In the genomic region with DNA sequence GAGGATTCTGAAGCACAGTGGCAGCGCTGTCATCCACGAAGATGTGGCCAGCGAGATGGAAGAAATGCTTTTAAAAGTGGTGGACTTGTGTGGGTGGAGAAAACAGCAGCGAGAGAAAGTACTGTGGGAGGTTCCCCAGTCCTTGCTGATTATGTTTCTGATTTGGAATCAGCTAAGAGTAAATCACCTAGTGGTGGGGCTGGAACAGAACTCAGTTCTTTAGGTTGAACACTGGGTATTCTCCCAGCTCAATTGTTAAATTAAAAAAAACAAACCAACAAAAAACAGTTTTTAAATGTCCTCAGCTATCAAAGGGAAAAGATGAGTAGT, we compare ENCODE assay signal across 1 cellular context.
TF ChIP-seq lines count a peak whose summit lies in the region.

No MANE protein-coding gene starts in this region.

TF ChIP-seq in HEK293, 187 proteins besides CTCF, POLR2A, EP300 and RAD21 (continued from another document):
- TF ChIP-seq, protein P1, sequence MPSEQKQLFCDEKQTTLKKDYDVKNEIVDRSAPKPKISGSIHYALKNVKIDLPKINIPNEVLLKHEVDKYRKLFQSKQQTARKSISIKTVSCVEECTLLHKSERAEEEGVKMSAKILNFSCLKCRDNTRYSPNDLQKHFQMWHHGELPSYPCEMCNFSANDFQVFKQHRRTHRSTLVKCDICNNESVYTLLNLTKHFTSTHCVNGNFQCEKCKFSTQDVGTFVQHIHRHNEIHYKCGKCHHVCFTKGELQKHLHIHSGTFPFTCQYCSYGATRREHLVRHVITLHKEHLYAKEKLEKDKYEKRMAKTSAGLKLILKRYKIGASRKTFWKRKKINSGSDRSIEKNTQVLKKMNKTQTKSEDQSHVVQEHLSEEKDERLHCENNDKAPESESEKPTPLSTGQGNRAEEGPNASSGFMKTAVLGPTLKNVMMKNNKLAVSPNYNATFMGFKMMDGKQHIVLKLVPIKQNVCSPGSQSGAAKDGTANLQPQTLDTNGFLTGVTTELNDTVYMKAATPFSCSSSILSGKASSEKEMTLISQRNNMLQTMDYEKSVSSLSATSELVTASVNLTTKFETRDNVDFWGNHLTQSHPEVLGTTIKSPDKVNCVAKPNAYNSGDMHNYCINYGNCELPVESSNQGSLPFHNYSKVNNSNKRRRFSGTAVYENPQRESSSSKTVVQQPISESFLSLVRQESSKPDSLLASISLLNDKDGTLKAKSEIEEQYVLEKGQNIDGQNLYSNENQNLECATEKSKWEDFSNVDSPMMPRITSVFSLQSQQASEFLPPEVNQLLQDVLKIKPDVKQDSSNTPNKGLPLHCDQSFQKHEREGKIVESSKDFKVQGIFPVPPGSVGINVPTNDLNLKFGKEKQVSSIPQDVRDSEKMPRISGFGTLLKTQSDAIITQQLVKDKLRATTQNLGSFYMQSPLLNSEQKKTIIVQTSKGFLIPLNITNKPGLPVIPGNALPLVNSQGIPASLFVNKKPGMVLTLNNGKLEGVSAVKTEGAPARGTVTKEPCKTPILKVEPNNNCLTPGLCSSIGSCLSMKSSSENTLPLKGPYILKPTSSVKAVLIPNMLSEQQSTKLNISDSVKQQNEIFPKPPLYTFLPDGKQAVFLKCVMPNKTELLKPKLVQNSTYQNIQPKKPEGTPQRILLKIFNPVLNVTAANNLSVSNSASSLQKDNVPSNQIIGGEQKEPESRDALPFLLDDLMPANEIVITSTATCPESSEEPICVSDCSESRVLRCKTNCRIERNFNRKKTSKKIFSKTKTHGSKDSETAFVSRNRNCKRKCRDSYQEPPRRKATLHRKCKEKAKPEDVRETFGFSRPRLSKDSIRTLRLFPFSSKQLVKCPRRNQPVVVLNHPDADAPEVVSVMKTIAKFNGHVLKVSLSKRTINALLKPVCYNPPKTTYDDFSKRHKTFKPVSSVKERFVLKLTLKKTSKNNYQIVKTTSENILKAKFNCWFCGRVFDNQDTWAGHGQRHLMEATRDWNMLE (tag by site-specific recombination; conservative IDR thresholded peaks at IDR 0.05; ENCODE audit: low read depth), result no peak
- TF ChIP-seq ZNF133 (tag by site-specific recombination; IDR thresholded peaks at IDR 0.05) (no peak), ZNF560 (tag by site-specific recombination; IDR thresholded peaks at IDR 0.05; ENCODE audit: borderline replicate concordance) (no peak), ZNF76 (tag by site-specific recombination; IDR thresholded peaks at IDR 0.05; ENCODE audit: borderline replicate concordance, low read depth) (no peak), ZNF10 (tag by site-specific recombination; IDR thresholded peaks at IDR 0.05) (peak; percentile 29; the same call in 1 of the 2 replicates), ZNF221 (tag by site-specific recombination; IDR thresholded peaks at IDR 0.05; ENCODE audit: borderline replicate concordance) (no peak), ZNF785 (tag by site-specific recombination; IDR thresholded peaks at IDR 0.05) (no peak), KLF9 (tag by site-specific recombination; IDR thresholded peaks at IDR 0.05; ENCODE audit: low read depth) (no peak), SCRT1 (tag by site-specific recombination; IDR thresholded peaks at IDR 0.05; ENCODE audit: borderline replicate concordance) (no peak), ZBTB48 (tag by site-specific recombination; IDR thresholded peaks at IDR 0.05) (no peak), ZNF544 (tag by site-specific recombination; IDR thresholded peaks at IDR 0.05) (no peak), EGR2 (tag by site-specific recombination; IDR thresholded peaks at IDR 0.05; ENCODE audit: low read depth) (peak; percentile 63), ZNF792 (tag by site-specific recombination; IDR thresholded peaks at IDR 0.05) (no peak), MEIS1 (CRISPR knock-in tag; IDR thresholded peaks at IDR 0.05; ENCODE audit: borderline replicate concordance) (no peak), KLF7 (tag by site-specific recombination; IDR thresholded peaks at IDR 0.05; ENCODE audit: borderline replicate concordance) (no peak), ZNF549 (tag by site-specific recombination; IDR thresholded peaks at IDR 0.05) (no peak), ZBTB1 (tag by site-specific recombination; IDR thresholded peaks at IDR 0.05) (no peak), ZNF391 (tag by site-specific recombination; IDR thresholded peaks at IDR 0.05; ENCODE audit: borderline replicate concordance, low read depth) (no peak), SALL2 (tag by site-specific recombination; IDR thresholded peaks at IDR 0.05; ENCODE audit: borderline replicate concordance) (no peak), SP2 (tag by site-specific recombination; IDR thresholded peaks at IDR 0.05) (no peak), ZNF24 (tag by site-specific recombination; IDR thresholded peaks at IDR 0.05) (no peak), ZNF341 (tag by site-specific recombination; IDR thresholded peaks at IDR 0.05; ENCODE audit: low read depth) (peak; percentile 55; the same call in 1 of the 2 replicates), ZNF707 (tag by site-specific recombination; IDR thresholded peaks at IDR 0.05) (no peak), ZNF311 (tag by site-specific recombination; IDR thresholded peaks at IDR 0.05; ENCODE audit: borderline replicate concordance) (no peak), PRDM1 (tag by site-specific recombination; IDR thresholded peaks at IDR 0.05) (peak; percentile 78)
- TF ChIP-seq, protein P2, sequence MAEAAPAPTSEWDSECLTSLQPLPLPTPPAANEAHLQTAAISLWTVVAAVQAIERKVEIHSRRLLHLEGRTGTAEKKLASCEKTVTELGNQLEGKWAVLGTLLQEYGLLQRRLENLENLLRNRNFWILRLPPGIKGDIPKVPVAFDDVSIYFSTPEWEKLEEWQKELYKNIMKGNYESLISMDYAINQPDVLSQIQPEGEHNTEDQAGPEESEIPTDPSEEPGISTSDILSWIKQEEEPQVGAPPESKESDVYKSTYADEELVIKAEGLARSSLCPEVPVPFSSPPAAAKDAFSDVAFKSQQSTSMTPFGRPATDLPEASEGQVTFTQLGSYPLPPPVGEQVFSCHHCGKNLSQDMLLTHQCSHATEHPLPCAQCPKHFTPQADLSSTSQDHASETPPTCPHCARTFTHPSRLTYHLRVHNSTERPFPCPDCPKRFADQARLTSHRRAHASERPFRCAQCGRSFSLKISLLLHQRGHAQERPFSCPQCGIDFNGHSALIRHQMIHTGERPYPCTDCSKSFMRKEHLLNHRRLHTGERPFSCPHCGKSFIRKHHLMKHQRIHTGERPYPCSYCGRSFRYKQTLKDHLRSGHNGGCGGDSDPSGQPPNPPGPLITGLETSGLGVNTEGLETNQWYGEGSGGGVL (tag by site-specific recombination; IDR thresholded peaks at IDR 0.05), result peak; percentile 42; the same call in 1 of the 2 replicates
- TF ChIP-seq, protein P3, sequence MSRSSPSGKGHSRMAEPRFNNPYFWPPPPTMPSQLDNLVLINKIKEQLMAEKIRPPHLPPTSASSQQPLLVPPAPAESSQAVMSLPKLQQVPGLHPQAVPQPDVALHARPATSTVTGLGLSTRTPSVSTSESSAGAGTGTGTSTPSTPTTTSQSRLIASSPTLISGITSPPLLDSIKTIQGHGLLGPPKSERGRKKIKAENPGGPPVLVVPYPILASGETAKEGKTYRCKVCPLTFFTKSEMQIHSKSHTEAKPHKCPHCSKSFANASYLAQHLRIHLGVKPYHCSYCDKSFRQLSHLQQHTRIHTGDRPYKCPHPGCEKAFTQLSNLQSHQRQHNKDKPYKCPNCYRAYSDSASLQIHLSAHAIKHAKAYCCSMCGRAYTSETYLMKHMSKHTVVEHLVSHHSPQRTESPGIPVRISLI (tag by site-specific recombination; IDR thresholded peaks at IDR 0.05), result no peak
- TF ChIP-seq, protein P4, sequence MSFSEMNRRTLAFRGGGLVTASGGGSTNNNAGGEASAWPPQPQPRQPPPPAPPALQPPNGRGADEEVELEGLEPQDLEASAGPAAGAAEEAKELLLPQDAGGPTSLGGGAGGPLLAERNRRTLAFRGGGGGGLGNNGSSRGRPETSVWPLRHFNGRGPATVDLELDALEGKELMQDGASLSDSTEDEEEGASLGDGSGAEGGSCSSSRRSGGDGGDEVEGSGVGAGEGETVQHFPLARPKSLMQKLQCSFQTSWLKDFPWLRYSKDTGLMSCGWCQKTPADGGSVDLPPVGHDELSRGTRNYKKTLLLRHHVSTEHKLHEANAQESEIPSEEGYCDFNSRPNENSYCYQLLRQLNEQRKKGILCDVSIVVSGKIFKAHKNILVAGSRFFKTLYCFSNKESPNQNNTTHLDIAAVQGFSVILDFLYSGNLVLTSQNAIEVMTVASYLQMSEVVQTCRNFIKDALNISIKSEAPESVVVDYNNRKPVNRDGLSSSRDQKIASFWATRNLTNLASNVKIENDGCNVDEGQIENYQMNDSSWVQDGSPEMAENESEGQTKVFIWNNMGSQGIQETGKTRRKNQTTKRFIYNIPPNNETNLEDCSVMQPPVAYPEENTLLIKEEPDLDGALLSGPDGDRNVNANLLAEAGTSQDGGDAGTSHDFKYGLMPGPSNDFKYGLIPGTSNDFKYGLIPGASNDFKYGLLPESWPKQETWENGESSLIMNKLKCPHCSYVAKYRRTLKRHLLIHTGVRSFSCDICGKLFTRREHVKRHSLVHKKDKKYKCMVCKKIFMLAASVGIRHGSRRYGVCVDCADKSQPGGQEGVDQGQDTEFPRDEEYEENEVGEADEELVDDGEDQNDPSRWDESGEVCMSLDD (tag by site-specific recombination; IDR thresholded peaks at IDR 0.05), result no peak
- TF ChIP-seq, protein P5, sequence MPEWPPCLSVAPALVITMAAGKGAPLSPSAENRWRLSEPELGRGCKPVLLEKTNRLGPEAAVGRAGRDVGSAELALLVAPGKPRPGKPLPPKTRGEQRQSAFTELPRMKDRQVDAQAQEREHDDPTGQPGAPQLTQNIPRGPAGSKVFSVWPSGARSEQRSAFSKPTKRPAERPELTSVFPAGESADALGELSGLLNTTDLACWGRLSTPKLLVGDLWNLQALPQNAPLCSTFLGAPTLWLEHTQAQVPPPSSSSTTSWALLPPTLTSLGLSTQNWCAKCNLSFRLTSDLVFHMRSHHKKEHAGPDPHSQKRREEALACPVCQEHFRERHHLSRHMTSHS (tag by site-specific recombination; IDR thresholded peaks at IDR 0.05), result no peak
- TF ChIP-seq, protein P6, sequence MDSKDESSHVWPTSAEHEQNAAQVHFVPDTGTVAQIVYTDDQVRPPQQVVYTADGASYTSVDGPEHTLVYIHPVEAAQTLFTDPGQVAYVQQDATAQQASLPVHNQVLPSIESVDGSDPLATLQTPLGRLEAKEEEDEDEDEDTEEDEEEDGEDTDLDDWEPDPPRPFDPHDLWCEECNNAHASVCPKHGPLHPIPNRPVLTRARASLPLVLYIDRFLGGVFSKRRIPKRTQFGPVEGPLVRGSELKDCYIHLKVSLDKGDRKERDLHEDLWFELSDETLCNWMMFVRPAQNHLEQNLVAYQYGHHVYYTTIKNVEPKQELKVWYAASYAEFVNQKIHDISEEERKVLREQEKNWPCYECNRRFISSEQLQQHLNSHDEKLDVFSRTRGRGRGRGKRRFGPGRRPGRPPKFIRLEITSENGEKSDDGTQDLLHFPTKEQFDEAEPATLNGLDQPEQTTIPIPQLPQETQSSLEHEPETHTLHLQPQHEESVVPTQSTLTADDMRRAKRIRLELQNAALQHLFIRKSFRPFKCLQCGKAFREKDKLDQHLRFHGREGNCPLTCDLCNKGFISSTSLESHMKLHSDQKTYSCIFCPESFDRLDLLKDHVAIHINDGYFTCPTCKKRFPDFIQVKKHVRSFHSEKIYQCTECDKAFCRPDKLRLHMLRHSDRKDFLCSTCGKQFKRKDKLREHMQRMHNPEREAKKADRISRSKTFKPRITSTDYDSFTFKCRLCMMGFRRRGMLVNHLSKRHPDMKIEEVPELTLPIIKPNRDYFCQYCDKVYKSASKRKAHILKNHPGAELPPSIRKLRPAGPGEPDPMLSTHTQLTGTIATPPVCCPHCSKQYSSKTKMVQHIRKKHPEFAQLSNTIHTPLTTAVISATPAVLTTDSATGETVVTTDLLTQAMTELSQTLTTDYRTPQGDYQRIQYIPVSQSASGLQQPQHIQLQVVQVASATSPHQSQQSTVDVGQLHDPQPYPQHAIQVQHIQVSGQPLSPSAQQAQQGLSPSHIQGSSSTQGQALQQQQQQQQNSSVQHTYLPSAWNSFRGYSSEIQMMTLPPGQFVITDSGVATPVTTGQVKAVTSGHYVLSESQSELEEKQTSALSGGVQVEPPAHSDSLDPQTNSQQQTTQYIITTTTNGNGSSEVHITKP (tag by site-specific recombination; IDR thresholded peaks at IDR 0.05), result no peak
